10 cellular contexts compared by ENCODE assay signal in genomic region chr16:56847173-56847948, GRCh38. TPM values are rescaled to one million over a fixed set of nuclear protein-coding genes. Genes with fewer than 3 reads are reported as not detected.
DNase-seq lines count a peak whose midpoint lies in the region; ATAC-seq, FAIRE-seq and TF ChIP-seq lines count a peak whose summit lies in the region.
"Had no signal": no experiment of that assay in that cellular context is flagged by ENCODE, and none has a peak within 500 bp of the region (broad histone marks: within the 10 kb centered on the region; RNA-seq: fewer than 3 reads in every experiment).

No MANE protein-coding gene starts in this region.

- POLR2A ChIA-PET in CD8-positive, alpha-beta memory T cell (lab: Charles Lee): interaction anchor here (1.2 kb wide), 1 partner anchor 13 kb away, joined by 3 read pairs; no protein-coding TSS in a partner anchor

- CTCF ChIA-PET in CD8-positive, alpha-beta memory T cell (lab: Charles Lee): interaction anchor here (0.8 kb wide), 1 partner anchor 22 kb away, joined by 3 read pairs; no protein-coding TSS in a partner anchor

- no peaks in the 10 kb centered on the region for H3K79me2 ChIP-seq in OCI-LY3 (ENCODE audit: low read length)

- peak overlapping the region; percentile 64 for H3K4me2 ChIP-seq in OCI-LY3 (ENCODE audit: low read length)

- H3K27me3 Mint-ChIP-seq in CD8-positive, alpha-beta memory T cell: no peaks in the 10 kb centered on the region
- H3K27me3 Mint-ChIP-seq in central memory CD8-positive, alpha-beta T cell: no peaks in the 10 kb centered on the region

- H3K9me3 Mint-ChIP-seq in CD8-positive, alpha-beta memory T cell: no peaks in the 10 kb centered on the region
- no peaks in the 10 kb centered on the region for H3K9me3 Mint-ChIP-seq in central memory CD8-positive, alpha-beta T cell

- peak overlapping the region; percentile 33; the same call in 1 of the 2 replicates for H3K9ac ChIP-seq in OCI-LY3 (ENCODE audit: low read length)

- FAIRE-seq in pancreas (lab: Jason Lieb, UNC): no peak
- FAIRE-seq: H1 had no signal

- H3K27ac Mint-ChIP-seq in CD8-positive, alpha-beta memory T cell: peak overlapping the region; percentile 48 to 94 (median 84)
- H3K27ac Mint-ChIP-seq in central memory CD8-positive, alpha-beta T cell (ENCODE audit: low read depth): peak overlapping the region; percentile 10

- H4K20me1 ChIP-seq in OCI-LY3 (ENCODE audit: insufficient read depth, low read length): no peaks in the 10 kb centered on the region

- peak; percentile 40 for ATAC-seq in central memory CD8-positive, alpha-beta T cell (replicated peaks; ENCODE audit: extremely low read depth, poor library complexity, severe bottlenecking)
- no peak for ATAC-seq in pancreas

- H3K4me1 ChIP-seq in CD8-positive, alpha-beta memory T cell (ENCODE audit: insufficient read depth, low read length): no peaks in the 10 kb centered on the region
- H3K4me1 ChIP-seq in OCI-LY3 (ENCODE audit: low read length) (peaks cover 27% of the 10 kb centered on the region), pancreas (peaks cover 0 to 10% (median 0%) of the 10 kb centered on the region in 3 donors)

- peak overlapping the region; percentile 55; the same call in 1 of the 2 replicates for H2AFZ ChIP-seq in OCI-LY3 (ENCODE audit: low read depth, low read length)

- intact Hi-C loops in pancreas (cut with DNase I): no loop called here

- H3K4me1 Mint-ChIP-seq in CD8-positive, alpha-beta memory T cell: peaks cover 16 to 27% (median 17%) of the 10 kb centered on the region in 3 donors
- H3K4me1 Mint-ChIP-seq in central memory CD8-positive, alpha-beta T cell: peaks cover 16% of the 10 kb centered on the region

- H3K27me3 ChIP-seq in CD8-positive, alpha-beta memory T cell (ENCODE audit: insufficient read depth, low read length, poor library complexity, severe bottlenecking): no peaks in the 10 kb centered on the region
- H3K27me3 ChIP-seq in OCI-LY3 (ENCODE audit: low read depth, low read length) (no peaks in the 10 kb centered on the region), pancreas (no peaks in the 10 kb centered on the region)

- peak overlapping the region in 5 of 7 donors; percentile 36 to 61 (median 59) for H3K4me3 Mint-ChIP-seq in CD8-positive, alpha-beta memory T cell
- peak overlapping the region; percentile 29 for H3K4me3 Mint-ChIP-seq in central memory CD8-positive, alpha-beta T cell

- H3K27ac ChIP-seq in CD8-positive, alpha-beta memory T cell (ENCODE audit: low read depth, low read length): no peak overlapping the region
- H3K27ac ChIP-seq in OCI-LY3 (ENCODE audit: low read length) (peak overlapping the region; percentile 82), pancreas (peak overlapping the region in 3 of 4 donors; percentile 39 to 74 (median 72))

- H3K36me3 ChIP-seq in CD8-positive, alpha-beta memory T cell (ENCODE audit: insufficient read depth, low read length): no peaks in the 10 kb centered on the region
- peaks cover 29% of the 10 kb centered on the region for H3K36me3 ChIP-seq in OCI-LY3 (replicated peaks; ENCODE audit: low read depth, low read length)
- no peaks in the 10 kb centered on the region for H3K36me3 ChIP-seq in pancreas

- peaks cover 0 to 33% (median 13%) of the 10 kb centered on the region in 3 donors for H3K36me3 Mint-ChIP-seq in CD8-positive, alpha-beta memory T cell
- peaks cover 7% of the 10 kb centered on the region for H3K36me3 Mint-ChIP-seq in central memory CD8-positive, alpha-beta T cell (ENCODE audit: insufficient read depth)

- 81 to 85% methylated on average over 10 of the region's 10 CpGs for WGBS in pancreas, 2 donors

- no peaks in the 10 kb centered on the region for H3K9me3 ChIP-seq in CD8-positive, alpha-beta memory T cell (ENCODE audit: low read length)
- H3K9me3 ChIP-seq in OCI-LY3 (ENCODE audit: insufficient read depth, low read length): no peaks in the 10 kb centered on the region
- H3K9me3 ChIP-seq in pancreas: no peaks in the 10 kb centered on the region

- no peak overlapping the region for H3K4me3 ChIP-seq in CD8-positive, alpha-beta memory T cell (ENCODE audit: low read length)
- H3K4me3 ChIP-seq in OCI-LY3 (ENCODE audit: low read length) (peak overlapping the region; percentile 29), pancreas (no peak overlapping the region)

- no peak for TF ChIP-seq CTCF in OCI-LY3 (IDR thresholded peaks at IDR 0.05; ENCODE audit: low read depth, low read length)
- TF ChIP-seq CTCF in pancreas (IDR thresholded peaks at IDR 0.05): no peak

- DNase-seq in CD8-positive, alpha-beta memory T cell: peak in 1 of 5 donors; percentile 44
- DNase-seq in central memory CD8-positive, alpha-beta T cell (ENCODE audit: low spot score in 2 of 2): no peak
- DNase-seq in pancreas (peak in 1 of 6 donors; percentile 27), T1000 (lab: John Stamatoyannopoulos, UW) (no peak), SW 1271 (lab: John Stamatoyannopoulos, UW) (no peak), activated gamma-delta T cell treated with Interleukin-2 at 50 U/mL for 16 hours (no peak), HPDE6-E6E7 (ENCODE audit: extremely low spot score) (no peak)

RNA-seq across cellular contexts. Expression of gene SLC12A3, which starts 17.6 kb away (rescaled TPM):
- not detected for total RNA-seq in CD8-positive, alpha-beta memory T cell
- not detected for polyA plus RNA-seq in CD8-positive, alpha-beta memory T cell
- under 1 TPM in 5 of 6 donors, not detected in 1; 0.05 to 0.12 (median 0.08) TPM for total RNA-seq in pancreas
- under 1 TPM; 0.04 to 0.05 TPM for polyA plus RNA-seq in pancreas
- total RNA-seq: H1, pulmonary artery endothelial cell had no signal
- polyA plus RNA-seq: H1 had no signal
